ENCODE assay signal across 8 cellular contexts in genomic region chr1:226662704-226663326, GRCh38.
DNase-seq lines count a peak whose midpoint lies in the region; ATAC-seq and TF ChIP-seq lines count a peak whose summit lies in the region.

No MANE protein-coding gene starts in this region.

- TF ChIP-seq POLR2A in lower leg skin (IDR thresholded peaks at IDR 0.05), result no peak

- peak overlapping the region; percentile 91 for H3K4me2 ChIP-seq in KMS-11

- intact Hi-C loops in lower leg skin (cut with DNase I; ENCODE audit: low total_unique reads), result no loop called here

- H2AFZ ChIP-seq in KMS-11 (ENCODE audit: low read depth), result peak overlapping the region; percentile 21; the same call in 1 of the 2 replicates

- H3K27me3 ChIP-seq in KMS-11 (ENCODE audit: insufficient read depth, low read depth), result no peaks in the 10 kb centered on the region

- peak overlapping the region; percentile 73 for H3K9ac ChIP-seq in KMS-11

- H4K20me1 ChIP-seq in KMS-11 (ENCODE audit: insufficient read depth), result no peaks in the 10 kb centered on the region

- H3K79me2 ChIP-seq in KMS-11 (ENCODE audit: insufficient read depth, low read depth), result peaks cover 46% of the 10 kb centered on the region

- ATAC-seq in GM21576 (IDR thresholded peaks at IDR 0.05; ENCODE audit: unreplicated experiment), result peak; percentile 95
- peak; percentile 95 to 97 for ATAC-seq in activated CD4-positive, CD25-positive, alpha-beta regulatory T cell treated with anti-CD3 and anti-CD28 coated beads, Interleukin-2, amount 50 U/mL, for 24 hours

- peak overlapping the region; percentile 92 for H3K27ac ChIP-seq in KMS-11

- H3K4me3 ChIP-seq in KMS-11 (IDR thresholded peaks at IDR 0.05; ENCODE audit: insufficient read depth, low read depth, low read length) (peak overlapping the region; percentile 82), cardiac fibroblast (replicated peaks in 1 of 2; ENCODE audit: low read depth in 2 of 2, low read length in 2 of 2) (no peak overlapping the region), lower leg skin (ENCODE audit: low read depth, poor library complexity, severe bottlenecking) (no peak overlapping the region)

- peaks cover 71% of the 10 kb centered on the region for H3K4me1 ChIP-seq in KMS-11 (ENCODE audit: low read depth, poor library complexity, severe bottlenecking)

- DNase-seq in DMS53 (lab: John Stamatoyannopoulos, UW), result peak; percentile 97
- peak; percentile 91 to 97 for DNase-seq in cardiac fibroblast (ENCODE audit: low read depth in 2 of 2)
- peak; percentile 94 to 97 for DNase-seq in lower leg skin (ENCODE audit: low spot score in 2 of 2)
- peak; percentile 45 for DNase-seq in stimulated activated CD8-positive, alpha-beta memory T cell treated with anti-CD3 and anti-CD28 coated beads, Interleukin-15, amount 100 ng/mL, for 24 hours (ENCODE audit: low read depth)
- no peak for DNase-seq in NCI-H748 treated with DMSO at 0.1 percent for 48 hours (lab: John Stamatoyannopoulos, UW)

- TF ChIP-seq CTCF in KMS-11 (conservative IDR thresholded peaks at IDR 0.05; ENCODE audit: low read depth, low read length) (no peak), cardiac fibroblast (IDR thresholded peaks at IDR 0.05; ENCODE audit: low read depth, low read length) (no peak), lower leg skin (IDR thresholded peaks at IDR 0.05) (no peak)

- no peaks in the 10 kb centered on the region for H3K36me3 ChIP-seq in KMS-11 (ENCODE audit: insufficient read depth)

- 3 to 6% methylated on average over 13 of the region's 13 CpGs for WGBS in lower leg skin, 2 donors
